Comparison of ENCODE assay signal across 10 cellular contexts in the genomic region with DNA sequence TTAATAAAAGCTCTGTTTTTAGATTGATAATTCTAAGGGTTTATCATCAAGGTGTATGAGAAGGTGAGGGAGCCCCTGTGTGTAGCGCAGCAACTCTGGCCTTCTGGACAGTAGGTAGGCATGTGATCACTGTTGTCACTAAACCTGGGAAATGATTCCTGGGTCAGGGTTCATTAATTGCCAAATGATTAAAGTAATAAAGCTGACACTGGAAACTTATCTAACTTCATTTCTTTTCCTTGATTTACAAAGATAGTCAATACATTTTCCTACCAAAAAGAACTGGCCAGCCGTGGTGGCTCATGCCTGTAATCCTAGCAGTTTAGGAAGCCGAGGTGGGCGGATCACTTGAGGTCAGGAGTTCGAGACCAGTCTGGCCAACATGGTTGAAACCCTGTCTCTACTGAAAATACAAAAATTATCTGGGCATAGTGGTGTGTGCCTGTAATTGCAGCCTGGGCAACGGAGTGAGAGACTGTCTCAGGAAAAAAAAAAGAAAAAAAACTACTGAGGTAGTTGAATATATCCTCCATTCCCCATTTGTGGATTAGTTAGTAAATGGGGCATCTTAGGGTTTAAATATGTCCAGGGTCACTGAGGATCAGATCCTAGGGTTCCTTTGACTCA. TPM values are rescaled to one million over a fixed set of nuclear protein-coding genes. Genes with fewer than 3 reads are reported as not detected.
DNase-seq lines count a peak whose midpoint lies in the region; ATAC-seq, FAIRE-seq and TF ChIP-seq lines count a peak whose summit lies in the region.
"Had no signal": no experiment of that assay in that cellular context is flagged by ENCODE, and none has a peak within 500 bp of the region (broad histone marks: within the 10 kb centered on the region; RNA-seq: fewer than 3 reads in every experiment).

No MANE protein-coding gene starts in this region.

- CTCF ChIA-PET in activated CD8-positive, alpha-beta memory T cell treated with anti-CD3 and anti-CD28 coated beads, Interleukin-2, amount 10 ng/mL, durations not matched to agents 7 days and 5 days (lab: Charles Lee): interaction anchor here (1.0 kb wide), 1 partner anchor 11 kb away, joined by 3 read pairs; no protein-coding TSS in a partner anchor

- peaks cover 51% of the 10 kb centered on the region for H3K4me1 Mint-ChIP-seq in activated CD8-positive, alpha-beta memory T cell treated with anti-CD3 and anti-CD28 coated beads, Interleukin-2, amount 10 ng/mL, durations not matched to agents 7 days and 5 days

- H3K27ac ChIP-seq in OCI-LY1 (ENCODE audit: low read depth, low read length, poor library complexity, severe bottlenecking): peak overlapping the region; percentile 60
- H3K27ac ChIP-seq in effector memory CD4-positive, alpha-beta T cell (ENCODE audit: insufficient read depth, low read length, poor library complexity, severe bottlenecking): no peak overlapping the region
- H3K27ac ChIP-seq in small intestine (ENCODE audit: low read depth in 1 of 2, low read length in 1 of 2): no peak overlapping the region

- H3K9me3 ChIP-seq in OCI-LY1 (ENCODE audit: low read length) (no peaks in the 10 kb centered on the region), small intestine (ENCODE audit: control insufficient read depth, low read depth) (no peaks in the 10 kb centered on the region)
- no peaks in the 10 kb centered on the region for H3K9me3 ChIP-seq in effector memory CD4-positive, alpha-beta T cell (ENCODE audit: control insufficient read depth, low read length)

- H3K9me2 ChIP-seq in OCI-LY1 (ENCODE audit: low read depth, low read length): no peaks in the 10 kb centered on the region

- no peak for FAIRE-seq in small intestine (lab: Jason Lieb, UNC)

- TF ChIP-seq CTCF in OCI-LY1 (IDR thresholded peaks at IDR 0.05; ENCODE audit: low read length): peak; percentile 47

- no peak for ATAC-seq in activated CD8-positive, alpha-beta memory T cell treated with anti-CD3 and anti-CD28 coated beads, Interleukin-2, amount 10 ng/mL, durations not matched to agents 7 days and 5 days
- no peak for ATAC-seq in GM18870 (IDR thresholded peaks at IDR 0.05; ENCODE audit: unreplicated experiment)

- H3K4me3 ChIP-seq in OCI-LY1 (ENCODE audit: low read depth, low read length, poor library complexity, severe bottlenecking): peak overlapping the region; percentile 82
- peak overlapping the region; percentile 2 for H3K4me3 ChIP-seq in effector memory CD4-positive, alpha-beta T cell (ENCODE audit: insufficient read depth, low read depth, low read length, poor library complexity, severe bottlenecking)
- H3K4me3 ChIP-seq in small intestine (ENCODE audit: low read depth in 1 of 2, low read length in 2 of 2): no peak overlapping the region

- 45 to 49% (median 47%) methylated on average over 6 of the region's 6 CpGs for WGBS in small intestine, 3 donors

- DNase-seq in activated CD8-positive, alpha-beta memory T cell treated with anti-CD3 and anti-CD28 coated beads, Interleukin-2, amount 10 ng/mL, durations not matched to agents 7 days and 5 days: no peak
- no peak for DNase-seq in activated CD8-positive, alpha-beta memory T cell treated with anti-CD3 and anti-CD28 coated beads, Interleukin-2, amount 50 U/mL, for 48 hours
- no peak for DNase-seq in effector memory CD4-positive, alpha-beta T cell
- DNase-seq in small intestine (peak; percentile 63), NCI-H2227 treated with DMSO at 0.1 percent for 48 hours (lab: John Stamatoyannopoulos, UW) (no peak)
- no peak for DNase-seq in activated effector memory CD4-positive, alpha-beta T cell treated with anti-CD3 and anti-CD28 coated beads, Interleukin-2, amount 50 U/mL, for 16 hours
- DNase-seq: activated CD8-positive, alpha-beta memory T cell treated with anti-CD3 and anti-CD28 coated beads, Interleukin-2, amount 50 U/mL, for 4 hours; substantia nigra had no signal

- peaks cover 78% of the 10 kb centered on the region for H3K79me2 ChIP-seq in OCI-LY1 (ENCODE audit: insufficient read depth, low read length)

- H3K9me3 Mint-ChIP-seq in activated CD8-positive, alpha-beta memory T cell treated with anti-CD3 and anti-CD28 coated beads, Interleukin-2, amount 10 ng/mL, durations not matched to agents 7 days and 5 days (ENCODE audit: low read depth): no peaks in the 10 kb centered on the region

- no peaks in the 10 kb centered on the region for H4K20me1 ChIP-seq in OCI-LY1 (ENCODE audit: insufficient read depth, low read length)

- H3K36me3 Mint-ChIP-seq in activated CD8-positive, alpha-beta memory T cell treated with anti-CD3 and anti-CD28 coated beads, Interleukin-2, amount 10 ng/mL, durations not matched to agents 7 days and 5 days: peaks cover 23% of the 10 kb centered on the region

- H3K36me3 ChIP-seq in OCI-LY1 (ENCODE audit: insufficient read depth, low read length) (peaks cover 39% of the 10 kb centered on the region), small intestine (ENCODE audit: control insufficient read depth in 2 of 2, insufficient read depth in 2 of 2, low read length in 2 of 2) (peaks cover 0 to 1% of the 10 kb centered on the region in 2 donors)
- no peaks in the 10 kb centered on the region for H3K36me3 ChIP-seq in effector memory CD4-positive, alpha-beta T cell (ENCODE audit: control insufficient read depth, insufficient read depth, low read length)

- no peaks in the 10 kb centered on the region for H3K27me3 ChIP-seq in OCI-LY1 (ENCODE audit: insufficient read depth, low read length)
- no peaks in the 10 kb centered on the region for H3K27me3 ChIP-seq in effector memory CD4-positive, alpha-beta T cell (replicated peaks; ENCODE audit: control insufficient read depth, insufficient read depth, low read length, poor library complexity, severe bottlenecking)
- no peaks in the 10 kb centered on the region for H3K27me3 ChIP-seq in small intestine (ENCODE audit: control insufficient read depth in 2 of 2, insufficient read depth in 2 of 2, low read length in 2 of 2)

- peaks cover 55% of the 10 kb centered on the region for H3K4me1 ChIP-seq in OCI-LY1 (ENCODE audit: insufficient read depth, low read length, severe bottlenecking)
- peaks cover 13% of the 10 kb centered on the region for H3K4me1 ChIP-seq in effector memory CD4-positive, alpha-beta T cell (ENCODE audit: control insufficient read depth, insufficient read depth, low read length, poor library complexity, severe bottlenecking)
- H3K4me1 ChIP-seq in small intestine (ENCODE audit: control insufficient read depth in 2 of 2, insufficient read depth in 1 of 2, low read depth in 1 of 2, low read length in 1 of 2): peaks cover 2 to 11% of the 10 kb centered on the region in 2 donors

- H3K9ac ChIP-seq in OCI-LY1 (ENCODE audit: low read length): peak overlapping the region; percentile 95; the same call in 1 of the 2 replicates

- H3K27ac Mint-ChIP-seq in activated CD8-positive, alpha-beta memory T cell treated with anti-CD3 and anti-CD28 coated beads, Interleukin-2, amount 10 ng/mL, durations not matched to agents 7 days and 5 days: peak overlapping the region; percentile 38

- no peak overlapping the region for H2AFZ ChIP-seq in OCI-LY1 (ENCODE audit: low read length)

- H3K27me3 Mint-ChIP-seq in activated CD8-positive, alpha-beta memory T cell treated with anti-CD3 and anti-CD28 coated beads, Interleukin-2, amount 10 ng/mL, durations not matched to agents 7 days and 5 days: no peaks in the 10 kb centered on the region

- no peaks in the 10 kb centered on the region for H3F3A ChIP-seq in OCI-LY1 (ENCODE audit: insufficient read depth, low read length)

- H3K4me2 ChIP-seq in OCI-LY1 (ENCODE audit: low read length): peak overlapping the region; percentile 97

- H3K4me3 Mint-ChIP-seq in activated CD8-positive, alpha-beta memory T cell treated with anti-CD3 and anti-CD28 coated beads, Interleukin-2, amount 10 ng/mL, durations not matched to agents 7 days and 5 days: no peak overlapping the region

RNA-seq across cellular contexts. Expression of gene EHMT1, which starts 2.4 kb away (rescaled TPM):
- total RNA-seq in activated CD8-positive, alpha-beta memory T cell treated with anti-CD3 and anti-CD28 coated beads, Interleukin-2, amount 10 ng/mL, durations not matched to agents 7 days and 5 days: 100 to 1,000 TPM in 1 of 2 experiments, 10 to 100 TPM in 1; 99.9 to 130 TPM
- polyA plus RNA-seq in small intestine: 10 to 100 TPM; 37.0 to 53.9 (median 41.1) TPM

RNA-seq across cellular contexts. Expression of gene ARRDC1, which starts 15.8 kb away (rescaled TPM):
- 10 to 100 TPM; 49.0 to 50.1 TPM for total RNA-seq in activated CD8-positive, alpha-beta memory T cell treated with anti-CD3 and anti-CD28 coated beads, Interleukin-2, amount 10 ng/mL, durations not matched to agents 7 days and 5 days
- polyA plus RNA-seq in small intestine: 100 to 1,000 TPM in 2 of 3 donors, 10 to 100 TPM in 1; 68.1 to 236 (median 179) TPM

RNA-seq across cellular contexts. Expression of gene ZMYND19, which starts 30.9 kb away (rescaled TPM):
- total RNA-seq in activated CD8-positive, alpha-beta memory T cell treated with anti-CD3 and anti-CD28 coated beads, Interleukin-2, amount 10 ng/mL, durations not matched to agents 7 days and 5 days: 10 to 100 TPM; 34.0 to 46.0 TPM
- polyA plus RNA-seq in small intestine: 10 to 100 TPM; 14.1 to 17.7 (median 16.4) TPM

RNA-seq across cellular contexts. Expression of gene DPH7, which starts 42.5 kb away (rescaled TPM):
- 10 to 100 TPM; 39.9 to 45.1 TPM for total RNA-seq in activated CD8-positive, alpha-beta memory T cell treated with anti-CD3 and anti-CD28 coated beads, Interleukin-2, amount 10 ng/mL, durations not matched to agents 7 days and 5 days
- polyA plus RNA-seq in small intestine: 10 to 100 TPM; 22.5 to 36.7 (median 32.2) TPM

Comparison
In these comparisons a context has a peak if more than half of its experiments do, and no peak if none do; other contexts are left out.
1. H3K4me3 ChIP-seq: peak in OCI-LY1 (single experiment) and effector memory CD4-positive, alpha-beta T cell (single experiment); none in small intestine (0 of 2).